25 cellular contexts compared by ENCODE assay signal in genomic region chr18:35521133-35521532, GRCh38.
"Had no signal": no experiment of that assay in that cellular context is flagged by ENCODE, and none has a peak within 500 bp of the region (broad histone marks: within the 10 kb centered on the region; RNA-seq: fewer than 3 reads in every experiment).

No MANE protein-coding gene starts in this region.

- ATAC-seq: activated CD4-positive, alpha-beta T cell treated with anti-CD3 and anti-CD28 coated beads for 36 hours; activated CD8-positive, alpha-beta T cell treated with anti-CD3 and anti-CD28 coated beads for 36 hours; activated T-cell treated with anti-CD3 and anti-CD28 coated beads, Interleukin-2, amount 50 U/mL, for 4 hours; activated T-helper 17 cell treated with anti-CD3 and anti-CD28 coated beads, Interleukin-2, amount 50 U/mL, for 72 hours; effector memory CD8-positive, alpha-beta T cell; gastroesophageal sphincter had no signal

- H3K27ac ChIP-seq: brain microvascular endothelial cell, esophagus squamous epithelium, gastroesophageal sphincter had no signal

- H3K27me3 ChIP-seq: brain microvascular endothelial cell, esophagus squamous epithelium, gastroesophageal sphincter had no signal

- H3K36me3 ChIP-seq: brain microvascular endothelial cell, esophagus squamous epithelium, gastroesophageal sphincter had no signal

- H3K9me3 ChIP-seq: esophagus squamous epithelium, gastroesophageal sphincter had no signal

- H3K4me3 ChIP-seq: esophagus squamous epithelium, gastroesophageal sphincter had no signal

- DNase-seq: activated CD4-positive, alpha-beta T cell treated with anti-CD3 and anti-CD28 coated beads for 36 hours; activated CD4-positive, alpha-beta T cell treated with anti-CD3 and anti-CD28 coated beads, Interleukin-2, amount 10 ng/mL, durations not matched to agents 7 days and 5 days; activated CD4-positive, alpha-beta T cell treated with anti-CD3 and anti-CD28 coated beads, Interleukin-2, amount 50 U/mL, for 48 hours; activated CD4-positive, CD25-positive, alpha-beta regulatory T cell; activated CD4-positive, CD25-positive, alpha-beta regulatory T cell treated with anti-CD3 and anti-CD28 coated beads, Interleukin-2, amount 50 U/mL, for 72 hours; activated CD8-positive, alpha-beta memory T cell treated with anti-CD3 and anti-CD28 coated beads for 24 hours; activated CD8-positive, alpha-beta T cell treated with anti-CD3 and anti-CD28 coated beads for 36 hours; activated effector memory CD4-positive, alpha-beta T cell treated with Interleukin-2 at 50 U/mL for 16 hours; activated gamma-delta T cell treated with Interleukin-2 at 50 U/mL for 16 hours; activated naive CD4-positive, alpha-beta T cell treated with anti-CD3 and anti-CD28 coated beads, Interleukin-2, amount 50 U/mL, for 16 hours; activated naive CD4-positive, alpha-beta T cell treated with Interleukin-2 at 50 U/mL for 16 hours; activated T-cell treated with anti-CD3 and anti-CD28 coated beads, Interleukin-2, amount 50 U/mL, for 4 hours; amniotic stem cell; anterior cingulate cortex; brain microvascular endothelial cell; cortex of kidney; dermis blood vessel endothelial cell; effector CD4-positive, alpha-beta T cell; effector memory CD8-positive, alpha-beta T cell; erythroblast; esophagus squamous epithelium; foreskin melanocyte; T-helper 2 cell had no signal
